1 cellular context compared by ENCODE assay signal in the genomic region with DNA sequence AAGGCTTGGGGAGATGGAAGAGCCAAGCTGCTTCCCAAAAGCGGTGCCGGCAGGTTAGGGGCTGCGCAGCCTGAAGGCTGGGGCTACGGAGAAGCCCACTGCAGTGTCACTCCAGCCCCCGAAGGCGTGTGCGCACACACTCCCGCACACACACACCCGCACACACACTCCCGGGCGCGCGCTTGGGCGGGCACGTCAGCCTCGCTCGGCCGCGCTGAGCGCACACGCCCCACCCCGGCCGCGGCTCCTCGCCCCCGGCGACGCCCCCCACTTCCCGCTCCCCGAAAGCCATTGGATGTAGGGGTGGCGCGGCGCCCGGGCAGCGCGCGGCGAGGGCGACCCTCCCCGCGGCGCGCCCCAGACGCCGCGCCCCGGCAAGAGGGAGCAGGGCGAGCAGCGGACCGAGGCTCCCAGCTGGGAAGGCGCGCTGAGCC.
TF ChIP-seq lines count a peak whose summit lies in the region.

A gene with protein sequence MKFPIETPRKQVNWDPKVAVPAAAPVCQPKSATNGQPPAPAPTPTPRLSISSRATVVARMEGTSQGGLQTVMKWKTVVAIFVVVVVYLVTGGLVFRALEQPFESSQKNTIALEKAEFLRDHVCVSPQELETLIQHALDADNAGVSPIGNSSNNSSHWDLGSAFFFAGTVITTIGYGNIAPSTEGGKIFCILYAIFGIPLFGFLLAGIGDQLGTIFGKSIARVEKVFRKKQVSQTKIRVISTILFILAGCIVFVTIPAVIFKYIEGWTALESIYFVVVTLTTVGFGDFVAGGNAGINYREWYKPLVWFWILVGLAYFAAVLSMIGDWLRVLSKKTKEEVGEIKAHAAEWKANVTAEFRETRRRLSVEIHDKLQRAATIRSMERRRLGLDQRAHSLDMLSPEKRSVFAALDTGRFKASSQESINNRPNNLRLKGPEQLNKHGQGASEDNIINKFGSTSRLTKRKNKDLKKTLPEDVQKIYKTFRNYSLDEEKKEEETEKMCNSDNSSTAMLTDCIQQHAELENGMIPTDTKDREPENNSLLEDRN (minus strand): TSS at position 184 of the 434 bp plus-strand sequence. CDS start 471 bp downstream, outside the sequence.

TF ChIP-seq in HEK293, 187 proteins besides CTCF, POLR2A, EP300 and RAD21 (continued from another document):
- TF ChIP-seq ZNF639 (tag by site-specific recombination; IDR thresholded peaks at IDR 0.05): no peak
